Comparison of ENCODE assay signal across 21 cellular contexts in genomic region chr13:36706755-36707154, GRCh38. TPM values are rescaled to one million over a fixed set of nuclear protein-coding genes. Genes with fewer than 3 reads are reported as not detected.
DNase-seq lines count a peak whose midpoint lies in the region; ATAC-seq and TF ChIP-seq lines count a peak whose summit lies in the region.
"Had no signal": no experiment of that assay in that cellular context is flagged by ENCODE, and none has a peak within 500 bp of the region (broad histone marks: within the 10 kb centered on the region; RNA-seq: fewer than 3 reads in every experiment).

No MANE protein-coding gene starts in this region.

- no peak overlapping the region for H3K27ac Mint-ChIP-seq in GM23338
- H3K27ac Mint-ChIP-seq: activated CD4-positive, alpha-beta T cell treated with anti-CD3 and anti-CD28 coated beads, Interleukin-2, amount 10 ng/mL, durations not matched to agents 24 days and 14 days; activated T-helper 17 cell treated with anti-CD3 and anti-CD28 coated beads, Interleukin-2, amount 50 U/mL, for 72 hours; naive thymus-derived CD8-positive, alpha-beta T cell; stimulated activated memory B cell treated with anti-CD40 and anti-IgM and Interleukin-4, amounts not matched to agents 10 μg/mL and 1 μg/mL and 100 μg/mL, for 72 hours; T-cell had no signal

- no peaks in the 10 kb centered on the region for H3K36me3 Mint-ChIP-seq in GM23338 (ENCODE audit: low read depth)
- H3K36me3 Mint-ChIP-seq: naive thymus-derived CD8-positive, alpha-beta T cell; stimulated activated memory B cell treated with anti-CD40 and anti-IgM and Interleukin-4, amounts not matched to agents 10 μg/mL and 1 μg/mL and 100 μg/mL, for 72 hours; T-cell had no signal

- DNase-seq in GM23338 (ENCODE audit: low spot score), result no peak
- peak; percentile 94 for DNase-seq in astrocyte of the hippocampus (ENCODE audit: low read depth, low spot score)
- DNase-seq in hepatic stellate cell (ENCODE audit: low spot score), result peak; percentile 22
- no peak for DNase-seq in NCI-H82 treated with DMSO at 0.1 percent for 48 hours (lab: John Stamatoyannopoulos, UW; ENCODE audit: unreplicated experiment)
- DNase-seq in left colon, result no peak
- DNase-seq in sciatic nerve (ENCODE audit: low spot score), result no peak
- DNase-seq: activated CD4-positive, alpha-beta T cell treated with anti-CD3 and anti-CD28 coated beads, Interleukin-2, amount 10 ng/mL, durations not matched to agents 24 days and 14 days; Caco-2; naive thymus-derived CD8-positive, alpha-beta T cell; NCI-H1092 treated with DMSO at 0.1 percent for 48 hours; NCI-H524 treated with DMSO at 0.1 percent for 48 hours; right lobe of liver; T-cell had no signal

- H3K36me3 ChIP-seq in GM23338 (ENCODE audit: insufficient read depth), result no peaks in the 10 kb centered on the region
- H3K36me3 ChIP-seq: HAP-1, right lobe of liver had no signal

- no peak overlapping the region for H3K4me2 ChIP-seq in GM23338

- no peaks in the 10 kb centered on the region for H3K4me1 Mint-ChIP-seq in GM23338
- H3K4me1 Mint-ChIP-seq: activated CD4-positive, alpha-beta T cell treated with anti-CD3 and anti-CD28 coated beads, Interleukin-2, amount 10 ng/mL, durations not matched to agents 24 days and 14 days; activated T-helper 17 cell treated with anti-CD3 and anti-CD28 coated beads, Interleukin-2, amount 50 U/mL, for 72 hours; naive thymus-derived CD8-positive, alpha-beta T cell; stimulated activated memory B cell treated with anti-CD40 and anti-IgM and Interleukin-4, amounts not matched to agents 10 μg/mL and 1 μg/mL and 100 μg/mL, for 72 hours; T-cell had no signal

- no peaks in the 10 kb centered on the region for H3K9me2 ChIP-seq in GM23338 (ENCODE audit: insufficient read depth)

- no peaks in the 10 kb centered on the region for H3K27me3 ChIP-seq in GM23338 (ENCODE audit: insufficient read depth)
- H3K27me3 ChIP-seq: right lobe of liver had no signal

- intact Hi-C loops in left colon (cut with DNase I, micrococcal nuclease), result no loop called here
- intact Hi-C loops in sciatic nerve (cut with DNase I), result no loop called here

- no peak overlapping the region for H3K27ac ChIP-seq in GM23338 (ENCODE audit: low read depth)
- H3K27ac ChIP-seq: parathyroid adenoma, right lobe of liver had no signal

- H3K79me2 ChIP-seq in GM23338 (replicated peaks; ENCODE audit: insufficient read depth), result no peaks in the 10 kb centered on the region
- H3K79me2 ChIP-seq: parathyroid adenoma had no signal

- ATAC-seq in GM23338 (no peak), left colon (no peak), sciatic nerve (no peak), GM21619 (IDR thresholded peaks at IDR 0.05; ENCODE audit: unreplicated experiment) (no peak)
- ATAC-seq: activated T-helper 17 cell treated with anti-CD3 and anti-CD28 coated beads, Interleukin-2, amount 50 U/mL, for 72 hours; naive thymus-derived CD8-positive, alpha-beta T cell; right lobe of liver; stimulated activated memory B cell treated with anti-CD40 and anti-IgM and Interleukin-4, amounts not matched to agents 10 μg/mL and 1 μg/mL and 100 μg/mL, for 72 hours; T-cell had no signal

- no peaks in the 10 kb centered on the region for H3K9me3 Mint-ChIP-seq in GM23338
- H3K9me3 Mint-ChIP-seq: activated CD4-positive, alpha-beta T cell treated with anti-CD3 and anti-CD28 coated beads, Interleukin-2, amount 10 ng/mL, durations not matched to agents 24 days and 14 days; activated T-helper 17 cell treated with anti-CD3 and anti-CD28 coated beads, Interleukin-2, amount 50 U/mL, for 72 hours; stimulated activated memory B cell treated with anti-CD40 and anti-IgM and Interleukin-4, amounts not matched to agents 10 μg/mL and 1 μg/mL and 100 μg/mL, for 72 hours had no signal

- H4K20me1 ChIP-seq in GM23338 (replicated peaks; ENCODE audit: insufficient read depth), result no peaks in the 10 kb centered on the region

- no peak overlapping the region for H3K4me3 ChIP-seq in GM23338
- H3K4me3 ChIP-seq: HAP-1, right lobe of liver had no signal

- no peaks in the 10 kb centered on the region for H3K4me1 ChIP-seq in GM23338 (ENCODE audit: insufficient read depth)
- H3K4me1 ChIP-seq: Caco-2, HAP-1, right lobe of liver had no signal

- no peak for TF ChIP-seq CTCF in GM23338 (conservative IDR thresholded peaks at IDR 0.05; ENCODE audit: low read depth in 2 of 2)

- no peaks in the 10 kb centered on the region for H3F3A ChIP-seq in GM23338 (replicated peaks; ENCODE audit: low read depth)

- H2AFZ ChIP-seq in GM23338, result peak overlapping the region; percentile 43; the same call in 1 of the 2 replicates
- H2AFZ ChIP-seq: parathyroid adenoma had no signal

- H3K27me3 Mint-ChIP-seq in GM23338 (ENCODE audit: insufficient read depth, low read depth, poor library complexity), result no peaks in the 10 kb centered on the region

- no peak overlapping the region for H3K4me3 Mint-ChIP-seq in GM23338
- H3K4me3 Mint-ChIP-seq: activated CD4-positive, alpha-beta T cell treated with anti-CD3 and anti-CD28 coated beads, Interleukin-2, amount 10 ng/mL, durations not matched to agents 24 days and 14 days; activated T-helper 17 cell treated with anti-CD3 and anti-CD28 coated beads, Interleukin-2, amount 50 U/mL, for 72 hours; naive thymus-derived CD8-positive, alpha-beta T cell; stimulated activated memory B cell treated with anti-CD40 and anti-IgM and Interleukin-4, amounts not matched to agents 10 μg/mL and 1 μg/mL and 100 μg/mL, for 72 hours; T-cell had no signal

TF ChIP-seq in GM23338, 12 proteins besides CTCF, POLR2A, EP300 and RAD21 (continues in another document):
- no peak for TF ChIP-seq CREB1 (CRISPR knock-in tag; IDR thresholded peaks at IDR 0.05; ENCODE audit: low read depth)
- no peak for TF ChIP-seq ZNF114 (CRISPR knock-in tag; IDR thresholded peaks at IDR 0.05)
- no peak for TF ChIP-seq JUNB (IDR thresholded peaks at IDR 0.05; ENCODE audit: unreplicated experiment)
- no peak for TF ChIP-seq EZH2phosphoT487 (IDR thresholded peaks at IDR 0.05; ENCODE audit: unreplicated experiment)
- TF ChIP-seq POLR2AphosphoS5 (IDR thresholded peaks at IDR 0.05; ENCODE audit: low read depth), result no peak
- TF ChIP-seq REST (IDR thresholded peaks at IDR 0.05; ENCODE audit: unreplicated experiment), result no peak

RNA-seq across cellular contexts. Expression of gene SERTM1, which starts 32.9 kb away (rescaled TPM):
- 1.4 and 1.8 TPM in 2 replicates for total RNA-seq in GM23338 (2014; rRNA removed; shearing (Covaris generic))
- polyA plus RNA-seq in GM23338 (2016; fragmentation: Nextera tagmentation; extraction: Ambion mirVana), result 0.47 TPM in 2 replicates
- not detected for total RNA-seq in left colon
- 1.7 TPM for total RNA-seq in sciatic nerve
- total RNA-seq: activated T-helper 17 cell treated with anti-CD3 and anti-CD28 coated beads, Interleukin-2, amount 50 U/mL, for 72 hours; Caco-2; cardiac septum; endothelial cell of umbilical vein; naive thymus-derived CD8-positive, alpha-beta T cell; right lobe of liver; T-cell had no signal
- polyA plus RNA-seq: BJ; naive thymus-derived CD8-positive, alpha-beta T cell had no signal

Comparison
In these comparisons a context has a peak if more than half of its experiments do, and no peak if none do; other contexts are left out.
1. DNase-seq: peak in astrocyte of the hippocampus (single experiment) and hepatic stellate cell (single experiment); none in GM23338 (single experiment), NCI-H82 treated with DMSO at 0.1 percent for 48 hours (single experiment), left colon (0 of 2) and sciatic nerve (single experiment).